Comparison of ENCODE assay signal across 32 cellular contexts in the genomic region with DNA sequence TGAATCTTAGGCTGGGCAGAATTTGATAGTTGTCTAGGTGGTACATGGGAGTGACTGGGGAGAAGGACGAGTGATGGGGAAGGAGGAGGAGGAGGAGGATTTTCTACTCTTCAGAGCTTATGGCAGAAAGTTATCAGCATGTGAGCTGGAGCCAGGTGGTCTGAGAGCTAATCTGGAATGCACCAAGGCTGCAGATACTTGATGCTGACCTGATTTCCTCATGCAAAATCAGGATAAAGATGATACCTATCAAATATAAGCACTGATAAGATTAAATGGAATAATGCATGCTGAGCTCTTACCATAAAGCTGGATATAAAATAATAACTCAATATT.
"Had no signal": no experiment of that assay in that cellular context is flagged by ENCODE, and none has a peak within 500 bp of the region (broad histone marks: within the 10 kb centered on the region; RNA-seq: fewer than 3 reads in every experiment).

No MANE protein-coding gene starts in this region.

- H3K9me2 ChIP-seq: SK-N-SH had no signal

- ATAC-seq: activated CD8-positive, alpha-beta T cell treated with anti-CD3 and anti-CD28 coated beads for 36 hours; activated T-cell treated with anti-CD3 and anti-CD28 coated beads, Interleukin-2, amount 50 U/mL, for 72 hours; activated T-helper 17 cell treated with anti-CD3 and anti-CD28 coated beads, Interleukin-2, amount 50 U/mL, for 72 hours; Panc1 had no signal

- H3K27ac ChIP-seq: brain microvascular endothelial cell, SJCRH30, VCaP had no signal

- H3K36me3 ChIP-seq: brain microvascular endothelial cell, SJCRH30 had no signal

- H3K4me2 ChIP-seq: SK-N-SH had no signal

- H3K27me3 Mint-ChIP-seq: activated CD4-positive, alpha-beta T cell treated with anti-CD3 and anti-CD28 coated beads, Interleukin-2, amount 10 ng/mL, durations not matched to agents 24 days and 14 days; activated CD8-positive, alpha-beta T cell treated with anti-CD3 and anti-CD28 coated beads for 36 hours; activated naive CD8-positive, alpha-beta T cell treated with anti-CD3 and anti-CD28 coated beads for 36 hours; activated T-helper 17 cell treated with anti-CD3 and anti-CD28 coated beads, Interleukin-2, amount 50 U/mL, for 72 hours had no signal

- H3K36me3 Mint-ChIP-seq: activated naive CD8-positive, alpha-beta T cell treated with anti-CD3 and anti-CD28 coated beads for 36 hours had no signal

- H3K27ac Mint-ChIP-seq: activated CD4-positive, alpha-beta T cell treated with anti-CD3 and anti-CD28 coated beads, Interleukin-2, amount 10 ng/mL, durations not matched to agents 24 days and 14 days; activated CD8-positive, alpha-beta T cell treated with anti-CD3 and anti-CD28 coated beads for 36 hours; activated naive CD8-positive, alpha-beta T cell treated with anti-CD3 and anti-CD28 coated beads for 36 hours; activated T-cell treated with anti-CD3 and anti-CD28 coated beads, Interleukin-2, amount 50 U/mL, for 72 hours; activated T-helper 17 cell treated with anti-CD3 and anti-CD28 coated beads, Interleukin-2, amount 50 U/mL, for 72 hours had no signal

- H3K9ac ChIP-seq: SK-N-SH had no signal

- H3K27me3 ChIP-seq: brain microvascular endothelial cell, SJCRH30 had no signal

- H3K4me1 Mint-ChIP-seq: activated CD4-positive, alpha-beta T cell treated with anti-CD3 and anti-CD28 coated beads, Interleukin-2, amount 10 ng/mL, durations not matched to agents 24 days and 14 days; activated naive CD8-positive, alpha-beta T cell treated with anti-CD3 and anti-CD28 coated beads for 36 hours; activated T-helper 17 cell treated with anti-CD3 and anti-CD28 coated beads, Interleukin-2, amount 50 U/mL, for 72 hours had no signal

- H3K9me3 ChIP-seq: SJCRH30, SK-N-SH had no signal

- H3K4me3 ChIP-seq: SJCRH30 had no signal

- H3K4me3 Mint-ChIP-seq: activated CD4-positive, alpha-beta T cell treated with anti-CD3 and anti-CD28 coated beads, Interleukin-2, amount 10 ng/mL, durations not matched to agents 24 days and 14 days; activated CD8-positive, alpha-beta T cell treated with anti-CD3 and anti-CD28 coated beads for 36 hours; activated naive CD8-positive, alpha-beta T cell treated with anti-CD3 and anti-CD28 coated beads for 36 hours; activated T-cell treated with anti-CD3 and anti-CD28 coated beads, Interleukin-2, amount 50 U/mL, for 72 hours; activated T-helper 17 cell treated with anti-CD3 and anti-CD28 coated beads, Interleukin-2, amount 50 U/mL, for 72 hours had no signal

- H3K4me1 ChIP-seq: SJCRH30 had no signal

- DNase-seq: activated CD4-positive, alpha-beta T cell treated with anti-CD3 and anti-CD28 coated beads, Interleukin-2, amount 10 ng/mL, durations not matched to agents 24 days and 14 days; activated CD4-positive, alpha-beta T cell treated with anti-CD3 and anti-CD28 coated beads, Interleukin-2, amount 50 U/mL, for 4 hours; activated CD8-positive, alpha-beta T cell treated with anti-CD3 and anti-CD28 coated beads for 36 hours; activated effector memory CD4-positive, alpha-beta T cell treated with anti-CD3 and anti-CD28 coated beads, Interleukin-2, amount 50 U/mL, for 16 hours; activated naive CD4-positive, alpha-beta T cell; activated naive CD4-positive, alpha-beta T cell treated with anti-CD3 and anti-CD28 coated beads, Interleukin-2, amount 50 U/mL, for 16 hours; activated naive CD8-positive, alpha-beta T cell treated with anti-CD3 and anti-CD28 coated beads for 36 hours; activated T-cell treated with anti-CD3 and anti-CD28 coated beads, Interleukin-2, amount 50 U/mL, for 1 hour; activated T-cell treated with anti-CD3 and anti-CD28 coated beads, Interleukin-2, amount 50 U/mL, for 72 hours; amniotic stem cell; aorta; brain microvascular endothelial cell; central memory CD4-positive, alpha-beta T cell; MM.1S; MV-4-11; NCI-H1092; NCI-H1436 treated with DMSO at 0.1 percent for 48 hours; NCI-H1694 treated with DMSO at 0.1 percent for 48 hours; NCI-H2029; NCI-H345; NCI-H526 treated with DMSO at 0.1 percent for 48 hours; NCI-H774; SHP77; SJCRH30; SK-N-SH; SW 1271; T-helper 1 cell; T-helper 2 cell; T-helper 9 cell had no signal
